Comparison of ENCODE assay signal across 9 cellular contexts in genomic region chr9:133144887-133145466, GRCh38. TPM values are rescaled to one million over a fixed set of nuclear protein-coding genes. Genes with fewer than 3 reads are reported as not detected.
DNase-seq lines count a peak whose midpoint lies in the region; ATAC-seq, FAIRE-seq and TF ChIP-seq lines count a peak whose summit lies in the region.
"Had no signal": no experiment of that assay in that cellular context is flagged by ENCODE, and none has a peak within 500 bp of the region (broad histone marks: within the 10 kb centered on the region; RNA-seq: fewer than 3 reads in every experiment).

No MANE protein-coding gene starts in this region.

- FAIRE-seq in RCC 7860 (lab: Jason Lieb, UNC), result no peak

- no peak overlapping the region for H2AK9ac ChIP-seq in IMR-90 (replicated peaks; ENCODE audit: low read depth, low read length, poor library complexity)

- no peaks in the 10 kb centered on the region for H3K36me3 Mint-ChIP-seq in naive B cell

- no peak for TF ChIP-seq POLR2A in IMR-90 (IDR thresholded peaks at IDR 0.05; ENCODE audit: low read depth, low read length)

- H2BK20ac ChIP-seq in IMR-90 (ENCODE audit: low read depth, low read length), result no peak overlapping the region

- H3K23ac ChIP-seq in IMR-90 (ENCODE audit: low read depth, low read length), result no peak overlapping the region

- POLR2A ChIA-PET in IMR-90 (lab: Charles Lee; ENCODE audit: unreplicated experiment), result no interaction called here

- peak overlapping the region; percentile 25 for H2AFZ ChIP-seq in IMR-90 (replicated peaks; ENCODE audit: low read length, poor library complexity)

- H2AK5ac ChIP-seq in IMR-90 (ENCODE audit: low read depth, low read length), result no peak overlapping the region

- no peak overlapping the region for H2BK5ac ChIP-seq in IMR-90 (ENCODE audit: low read depth, low read length, poor library complexity, severe bottlenecking)

- H3K79me1 ChIP-seq in IMR-90 (ENCODE audit: low read depth in 1 of 2, low read length in 2 of 2), result peaks cover 14 to 68% of the 10 kb centered on the region in 2 experiments

- no peak overlapping the region for H2BK120ac ChIP-seq in IMR-90 (ENCODE audit: low read depth, low read length)

- H3K4me1 ChIP-seq in BE2C, result peaks cover 43% of the 10 kb centered on the region
- H3K4me1 ChIP-seq in IMR-90 (ENCODE audit: control insufficient read depth, insufficient read depth, low read length), result peaks cover 17% of the 10 kb centered on the region
- peaks cover 10 to 28% of the 10 kb centered on the region in 2 donors for H3K4me1 ChIP-seq in ascending aorta

- H4K91ac ChIP-seq in IMR-90 (ENCODE audit: insufficient read depth, low read depth, low read length), result no peak overlapping the region

- peak overlapping the region in 5 of 6 donors; percentile 66 to 98 (median 93) for H3K27ac Mint-ChIP-seq in naive B cell

- CTCF ChIA-PET in IMR-90 (lab: Yijun Ruan, JAX), result interaction anchor here (1.0 to 2.7 kb wide), 12 partner anchors 10 to 115 kb away, joined by 3 to 20 read pairs (median 6); partner anchors contain the start of gene GTF3C5

- no peak for DNase-seq in BE2C
- DNase-seq in IMR-90, result peak; percentile 12
- no peak for DNase-seq in ascending aorta (ENCODE audit: low spot score in 2 of 2)
- no peak for DNase-seq in naive B cell
- DNase-seq in effector CD8-positive, alpha-beta T cell (lab: John Stamatoyannopoulos, UW), result no peak
- DNase-seq in NCI-H1930 (lab: John Stamatoyannopoulos, UW), result no peak
- DNase-seq in RCC 7860 (ENCODE audit: low spot score), result no peak
- DNase-seq: NCI-H2029 treated with DMSO at 0.1 percent for 48 hours had no signal

- H3K18ac ChIP-seq in IMR-90 (ENCODE audit: low read depth, low read length), result no peak overlapping the region

- H3K36me3 ChIP-seq in BE2C (no peaks in the 10 kb centered on the region), IMR-90 (ENCODE audit: control insufficient read depth, insufficient read depth, low read length) (no peaks in the 10 kb centered on the region), ascending aorta (no peaks in the 10 kb centered on the region)

- H3K56ac ChIP-seq in IMR-90 (ENCODE audit: extremely low read depth, insufficient read depth, low read length), result no peak overlapping the region

- H3K9me3 ChIP-seq in BE2C (no peaks in the 10 kb centered on the region), IMR-90 (ENCODE audit: control insufficient read depth, insufficient read depth, low read length) (no peaks in the 10 kb centered on the region), ascending aorta (no peaks in the 10 kb centered on the region)

- peak overlapping the region; percentile 51 to 91 (median 76) for H3K4me3 Mint-ChIP-seq in naive B cell

- H3K9me3 Mint-ChIP-seq in naive B cell, result no peaks in the 10 kb centered on the region

- H3K27me3 Mint-ChIP-seq in naive B cell, result no peaks in the 10 kb centered on the region

- H3K14ac ChIP-seq in IMR-90 (replicated peaks; ENCODE audit: low read depth, low read length), result no peak overlapping the region; the same call in 1 of the 2 replicates

- no peak for TF ChIP-seq RAD21 in IMR-90 (IDR thresholded peaks at IDR 0.05; ENCODE audit: low read length)

- no peak overlapping the region for H3K27ac ChIP-seq in IMR-90 (ENCODE audit: insufficient read depth, low read length)
- no peak overlapping the region for H3K27ac ChIP-seq in ascending aorta

- H4K8ac ChIP-seq in IMR-90 (ENCODE audit: low read depth in 2 of 2, low read length in 2 of 2), result peak overlapping the region in 1 of 2 experiments; percentile 6; a peak in 1 of 4 replicates

- H4K5ac ChIP-seq in IMR-90 (ENCODE audit: low read depth, low read length), result no peak overlapping the region

- TF ChIP-seq CTCF in BE2C (IDR thresholded peaks at IDR 0.05; ENCODE audit: low read depth, low read length) (no peak), IMR-90 (conservative IDR thresholded peaks at IDR 0.05; ENCODE audit: low read depth, low read length) (no peak), ascending aorta (IDR thresholded peaks at IDR 0.05) (no peak)

- peak overlapping the region; percentile 25; the same call in 1 of the 2 replicates for H3K9ac ChIP-seq in IMR-90 (ENCODE audit: low read depth, low read length)

- H4K20me1 ChIP-seq in IMR-90 (ENCODE audit: insufficient read depth, low read length), result peaks cover 76% of the 10 kb centered on the region

- 100% methylated on average over 2 of the region's 14 CpGs; no CpG with 5 or more reads in 1 of the 2 experiments for WGBS in IMR-90 (ENCODE audit: extremely low coverage in 2 of 2, insufficient read length in 1 of 2), 2 experiments

- H3K4me1 Mint-ChIP-seq in naive B cell, result peaks cover 41 to 59% (median 55%) of the 10 kb centered on the region in 3 donors

- intact Hi-C loops in IMR-90 (cut with micrococcal nuclease) (loop anchor here (1.0 kb wide), 3 partner anchors 10 to 104 kb away; no protein-coding TSS in a partner anchor), ascending aorta (cut with DNase I) (loop anchor here (1.0 to 10.0 kb wide), 2 partner anchors 42 to 200 kb away; partner anchors contain the start of gene TSC1)

- no TSS peak for BruUV-seq in IMR-90 (replicated peaks; lab: Mats Ljungman, UMichigan)

- H3K27me3 ChIP-seq in BE2C (no peaks in the 10 kb centered on the region), IMR-90 (ENCODE audit: control insufficient read depth, insufficient read depth, low read length) (no peaks in the 10 kb centered on the region), ascending aorta (no peaks in the 10 kb centered on the region)

- H3K9me1 ChIP-seq in IMR-90 (ENCODE audit: insufficient read depth, low read length), result 0 out of 2 replicates have a peak, but pooled peaks cover 5% of the 10 kb centered on the region

- no peak for ATAC-seq in IMR-90 (ENCODE audit: low read depth)
- no peak for ATAC-seq in naive B cell (ENCODE audit: low read depth in 2 of 2)
- no peak for ATAC-seq in HG03354 (IDR thresholded peaks at IDR 0.05; ENCODE audit: poor library complexity, severe bottlenecking, unreplicated experiment)

- H3K4me3 ChIP-seq in BE2C (ENCODE audit: low read depth, low read length), result peak overlapping the region; percentile 43
- H3K4me3 ChIP-seq in IMR-90 (ENCODE audit: insufficient read depth, low read depth, low read length), result no peak overlapping the region
- H3K4me3 ChIP-seq in ascending aorta, result peak overlapping the region; percentile 37 to 63

- dilution Hi-C loops in IMR-90 (cut with HindIII; ENCODE audit: low sequenced_read_pairs, unreplicated experiment), result no loop called here

- H3K4me2 ChIP-seq in IMR-90 (ENCODE audit: low read depth, low read length), result no peak overlapping the region

- in situ Hi-C loops in IMR-90 (cut with MboI; ENCODE audit: low sequenced_read_pairs), result loop anchor here (5.0 kb wide), 1 partner anchor 38 kb away; no protein-coding TSS in a partner anchor

- no peak overlapping the region; the same call in 1 of the 2 replicates for H3K4ac ChIP-seq in IMR-90 (ENCODE audit: low read depth, low read length)

- no peak overlapping the region for H2BK15ac ChIP-seq in IMR-90 (ENCODE audit: low read depth, low read length)

TF ChIP-seq in IMR-90, 13 proteins besides CTCF, POLR2A, EP300 and RAD21 (continues in another document):
- no peak for TF ChIP-seq RFX5 (IDR thresholded peaks at IDR 0.05; ENCODE audit: low read depth, low read length)
- no peak for TF ChIP-seq ELK1 (IDR thresholded peaks at IDR 0.05; ENCODE audit: borderline replicate concordance, low read depth, low read length)
- TF ChIP-seq BHLHE40 (IDR thresholded peaks at IDR 0.05; ENCODE audit: low read depth, low read length), result no peak
- no peak for TF ChIP-seq RCOR1 (IDR thresholded peaks at IDR 0.05; ENCODE audit: insufficient replicate concordance, low read length)
- no peak for TF ChIP-seq FOS (IDR thresholded peaks at IDR 0.05; ENCODE audit: low read depth, low read length)
- no peak for TF ChIP-seq SMC3 (IDR thresholded peaks at IDR 0.05; ENCODE audit: low read depth, low read length)
- no peak for TF ChIP-seq MXI1 (IDR thresholded peaks at IDR 0.05; ENCODE audit: borderline replicate concordance, low read depth, low read length)
- TF ChIP-seq NFE2L2 (IDR thresholded peaks at IDR 0.05; ENCODE audit: low read depth, low read length), result no peak
- TF ChIP-seq MAFK (IDR thresholded peaks at IDR 0.05; ENCODE audit: low read depth, low read length), result no peak
- no peak for TF ChIP-seq MAZ (IDR thresholded peaks at IDR 0.05; ENCODE audit: borderline replicate concordance, low read depth, low read length)
- no peak for TF ChIP-seq USF2 (IDR thresholded peaks at IDR 0.05; ENCODE audit: low read depth, low read length)
- no peak for TF ChIP-seq CHD1 (IDR thresholded peaks at IDR 0.05; ENCODE audit: low read depth, low read length)

RNA-seq across cellular contexts. Expression of gene GBGT1, which starts 18.7 kb away (rescaled TPM):
- 7.4 TPM for polyA plus RNA-seq in BE2C (2012; ENCODE audit: insufficient read depth, insufficient read length, low read depth)
- total RNA-seq in IMR-90 (2012; rRNA removed) (0.83 and 1.8 TPM in 2 replicates), ascending aorta (13.4 TPM)
- polyA plus RNA-seq in IMR-90 (2012; rRNA removed) (2.4 and 3.2 TPM in 2 replicates), naive B cell (ENCODE audit: low read depth in 6 of 6) (1 to 10 TPM in 5 of 6 donors, under 1 TPM in 1; 0.96 to 4.0 (median 2.4) TPM)
- 4.8 and 4.9 TPM in 2 replicates for polyA plus RNA-seq in IMR-90 (2012; cell fraction: cytosol; rRNA removed)
- 7.1 and 11.3 TPM in 2 replicates for polyA plus RNA-seq in IMR-90 (2012; cell fraction: nucleus; rRNA removed; ENCODE audit: low replicate concordance)

RNA-seq across cellular contexts. Expression of gene RALGDS, which starts 23.9 kb away (rescaled TPM):
- 327 TPM for polyA plus RNA-seq in BE2C (2012; ENCODE audit: insufficient read depth, insufficient read length, low read depth)
- 12.2 and 13.1 TPM in 2 replicates for total RNA-seq in IMR-90 (2012; rRNA removed)
- polyA plus RNA-seq in IMR-90 (2012; rRNA removed), result 36.9 and 37.2 TPM in 2 replicates
- polyA plus RNA-seq in IMR-90 (2012; cell fraction: cytosol; rRNA removed), result 33.9 and 37.7 TPM in 2 replicates
- polyA plus RNA-seq in IMR-90 (2012; cell fraction: nucleus; rRNA removed; ENCODE audit: low replicate concordance), result 160 and 211 TPM in 2 replicates
- total RNA-seq in ascending aorta, result 53.9 TPM
- 10 to 100 TPM in 2 of 6 donors, 1 to 10 TPM in 4; 5.5 to 17.5 (median 8.7) TPM for polyA plus RNA-seq in naive B cell (ENCODE audit: low read depth in 6 of 6)
